ENCODE assay signal across 32 cellular contexts in genomic region chr3:37138816-37139215, GRCh38. TPM values are rescaled to one million over a fixed set of nuclear protein-coding genes. Genes with fewer than 3 reads are reported as not detected.
A peak's percentile ranks its signal among the peaks of the same experiment; 100 is the strongest.
DNase-seq lines count a peak whose midpoint lies in the region; ATAC-seq, FAIRE-seq and TF ChIP-seq lines count a peak whose summit lies in the region.
"Had no signal": no experiment of that assay in that cellular context is flagged by ENCODE, and none has a peak within 500 bp of the region (broad histone marks: within the 10 kb centered on the region; RNA-seq: fewer than 3 reads in every experiment).

No MANE protein-coding gene starts in this region.

- no peak overlapping the region for H3K27ac Mint-ChIP-seq in Caco-2 (ENCODE audit: unreplicated experiment)
- H3K27ac Mint-ChIP-seq: activated CD8-positive, alpha-beta T cell treated with anti-CD3 and anti-CD28 coated beads for 36 hours; activated naive CD4-positive, alpha-beta T cell treated with anti-CD3 and anti-CD28 coated beads, Interleukin-2, amount 50 U/mL, for 24 hours; activated T-helper 17 cell treated with anti-CD3 and anti-CD28 coated beads, Interleukin-2, amount 50 U/mL, for 72 hours; CD4-positive, alpha-beta T cell; IgD-negative memory B cell; neural progenitor cell had no signal

- TF ChIP-seq POLR2A in K562 (conservative IDR thresholded peaks at IDR 0.05): no peak

- TF ChIP-seq EP300 in K562 (IDR thresholded peaks at IDR 0.05; ENCODE audit: low read length): no peak

- TF ChIP-seq RAD21 in K562 (CRISPR knock-in tag; conservative IDR thresholded peaks at IDR 0.05 in 1 of 2, IDR thresholded peaks at IDR 0.05 in 1 of 2): no peak

- DNase-seq in Right ventricle myocardium superior (no peak), Right ventricle myocardium inferior (ENCODE audit: missing footprints) (no peak), K562 (ENCODE audit: extremely low read depth in 1 of 4, low spot score in 3 of 4) (no peak), left kidney (ENCODE audit: low read depth, low spot score) (peak; percentile 28), caudate nucleus (lab: John Stamatoyannopoulos, UW) (no peak), Caco-2 (no peak), LoVo (ENCODE audit: low spot score) (no peak), NCI-H2227 (lab: John Stamatoyannopoulos, UW; ENCODE audit: unreplicated experiment) (no peak)
- DNase-seq: activated CD4-positive, alpha-beta T cell treated with anti-CD3 and anti-CD28 coated beads for 1 hour; activated CD8-positive, alpha-beta T cell treated with anti-CD3 and anti-CD28 coated beads for 36 hours; amygdala; CD4-positive, alpha-beta T cell; effector memory CD4-positive, alpha-beta T cell; hippocampal formation; NCI-H1105 treated with DMSO at 0.1 percent for 48 hours; NCI-H1930; NCI-H345; posterior cingulate gyrus; stimulated activated naive CD4-positive, alpha-beta T cell; T-helper 2 cell had no signal

- H3K4me1 Mint-ChIP-seq in Caco-2 (ENCODE audit: low read depth, unreplicated experiment): no peaks in the 10 kb centered on the region
- H3K4me1 Mint-ChIP-seq: neural progenitor cell had no signal

- no peaks in the 10 kb centered on the region for H3K27me3 Mint-ChIP-seq in Caco-2 (ENCODE audit: insufficient read depth, unreplicated experiment)
- H3K27me3 Mint-ChIP-seq: activated CD8-positive, alpha-beta T cell treated with anti-CD3 and anti-CD28 coated beads for 36 hours; activated naive CD4-positive, alpha-beta T cell treated with anti-CD3 and anti-CD28 coated beads, Interleukin-2, amount 50 U/mL, for 24 hours; activated T-helper 17 cell treated with anti-CD3 and anti-CD28 coated beads, Interleukin-2, amount 50 U/mL, for 72 hours; CD4-positive, alpha-beta T cell; IgD-negative memory B cell had no signal

- H3K9me1 ChIP-seq in K562 (ENCODE audit: control insufficient read depth, insufficient read depth, low read length): no peaks in the 10 kb centered on the region

- ATAC-seq in Right ventricle myocardium superior (ENCODE audit: poor library complexity): peak; percentile 28
- no peak for ATAC-seq in Right ventricle myocardium inferior
- peak; percentile 64 for ATAC-seq in K562
- ATAC-seq: SK-N-SH treated with all-trans-retinoic acid at 6 μM for 48 hours had no signal

- FAIRE-seq in K562 (lab: Jason Lieb, UNC): no peak
- FAIRE-seq: frontal cortex, GM12891 had no signal

- 0% methylated on average over 2 of the region's 2 CpGs for WGBS in K562 (ENCODE audit: insufficient coverage, low coverage, missing lambda C conversion rate)

- 0 out of 3 replicates have a peak, but pooled peaks cover 4% of the 10 kb centered on the region for H3K79me2 ChIP-seq in K562 (ENCODE audit: control insufficient read depth, insufficient read depth, low read length)

- peaks cover 11% of the 10 kb centered on the region for H3K36me3 Mint-ChIP-seq in Caco-2 (ENCODE audit: insufficient read depth, unreplicated experiment)

- in situ Hi-C loops in K562 (cut with MboI): no loop called here

- intact Hi-C loops in Right ventricle myocardium superior (cut with DNase I) (no loop called here), Right ventricle myocardium inferior (cut with DNase I) (no loop called here), K562 (cut with micrococcal nuclease) (no loop called here), Caco-2 (cut with micrococcal nuclease; ENCODE audit: unreplicated experiment) (no loop called here)

- H4K20me1 ChIP-seq in K562 (replicated peaks; ENCODE audit: control insufficient read depth, insufficient read depth, low read length): no peaks in the 10 kb centered on the region; the same call in 1 of the 2 replicates

- H3K27ac ChIP-seq in K562 (ENCODE audit: extremely low read depth, low read depth, low read length): no peak overlapping the region
- H3K27ac ChIP-seq in caudate nucleus (ENCODE audit: low read depth, low read length): no peak overlapping the region
- H3K27ac ChIP-seq: breast epithelium, coronary artery, neural progenitor cell, RWPE1, suprapubic skin had no signal

- no peak overlapping the region for H3K9ac ChIP-seq in K562 (ENCODE audit: insufficient read depth in 1 of 2, low read depth in 2 of 2, low read length in 2 of 2)
- H3K9ac ChIP-seq: neural progenitor cell had no signal

- H3K4me3 ChIP-seq in K562: no peak overlapping the region
- no peak overlapping the region for H3K4me3 ChIP-seq in Caco-2 (ENCODE audit: low read depth, low read length)
- H3K4me3 ChIP-seq: breast epithelium, coronary artery, lung, neural progenitor cell, suprapubic skin had no signal

- peaks cover 0 to 14% of the 10 kb centered on the region in 2 experiments; a peak in 3 of 5 replicates for H3K4me1 ChIP-seq in K562 (replicated peaks in 1 of 2; ENCODE audit: control insufficient read depth in 2 of 2, insufficient read depth in 2 of 2, low read length in 2 of 2)
- peaks cover 17% of the 10 kb centered on the region for H3K4me1 ChIP-seq in Caco-2
- H3K4me1 ChIP-seq: breast epithelium, neural progenitor cell had no signal

- H3K9me3 Mint-ChIP-seq in Caco-2 (ENCODE audit: unreplicated experiment): no peaks in the 10 kb centered on the region
- H3K9me3 Mint-ChIP-seq: activated CD8-positive, alpha-beta T cell treated with anti-CD3 and anti-CD28 coated beads for 36 hours; activated naive CD4-positive, alpha-beta T cell treated with anti-CD3 and anti-CD28 coated beads, Interleukin-2, amount 50 U/mL, for 24 hours; activated T-helper 17 cell treated with anti-CD3 and anti-CD28 coated beads, Interleukin-2, amount 50 U/mL, for 72 hours; CD4-positive, alpha-beta T cell; IgD-negative memory B cell; neural progenitor cell had no signal

- H3K9me3 ChIP-seq in K562 (replicated peaks; ENCODE audit: control insufficient read depth, insufficient read depth, low read depth, low read length) (no peaks in the 10 kb centered on the region), Caco-2 (no peaks in the 10 kb centered on the region)
- H3K9me3 ChIP-seq: breast epithelium, suprapubic skin had no signal

- no peak overlapping the region; the same call in 1 of the 2 replicates for H3K4me2 ChIP-seq in K562 (ENCODE audit: insufficient read depth, low read length)
- H3K4me2 ChIP-seq: neural progenitor cell had no signal

- H3K27me3 ChIP-seq in K562 (ENCODE audit: control insufficient read depth in 2 of 2, insufficient read depth in 2 of 2, low read length in 2 of 2) (no peaks in the 10 kb centered on the region), Caco-2 (replicated peaks; ENCODE audit: control insufficient read depth, insufficient read depth, low read length) (no peaks in the 10 kb centered on the region)
- H3K27me3 ChIP-seq: breast epithelium, neural progenitor cell, suprapubic skin had no signal

- no TSS peak for BruUV-seq in K562 (replicated peaks; lab: Mats Ljungman, UMichigan)
- BruUV-seq in Caco-2 (replicated peaks; lab: Mats Ljungman, UMichigan): no TSS peak

- CTCF ChIA-PET in K562 (lab: Yijun Ruan, JAX; ENCODE audit: low intra/inter-chr PET ratio) (no interaction called here), Caco-2 (lab: Charles Lee) (no interaction called here)

- no peak overlapping the region for H2AFZ ChIP-seq in K562 (ENCODE audit: low read depth, low read length)
- H2AFZ ChIP-seq: neural progenitor cell had no signal

- no peak for TF ChIP-seq CTCF in K562 (IDR thresholded peaks at IDR 0.05 in 2 of 3, conservative IDR thresholded peaks at IDR 0.05 in 1 of 3; ENCODE audit: insufficient read depth in 2 of 3, low read depth in 1 of 3, low read length in 3 of 3)
- no peak for TF ChIP-seq CTCF in Caco-2 (IDR thresholded peaks at IDR 0.05; ENCODE audit: insufficient read depth in 1 of 2, low read depth in 1 of 2, low read length in 1 of 2, severe bottlenecking in 1 of 2, unreplicated experiment in 1 of 2)

- POLR2A ChIA-PET in K562 (lab: Yijun Ruan, JAX): interaction anchor here (0.6 kb wide), 2 partner anchors 9 to 15 kb away, joined by 3 to 4 read pairs; no protein-coding TSS in a partner anchor
- POLR2A ChIA-PET in Caco-2 (lab: Charles Lee): no interaction called here

- no peak overlapping the region for H3K4me3 Mint-ChIP-seq in Caco-2 (ENCODE audit: unreplicated experiment)
- H3K4me3 Mint-ChIP-seq: activated CD8-positive, alpha-beta T cell treated with anti-CD3 and anti-CD28 coated beads for 36 hours; activated naive CD4-positive, alpha-beta T cell treated with anti-CD3 and anti-CD28 coated beads, Interleukin-2, amount 50 U/mL, for 24 hours; activated T-helper 17 cell treated with anti-CD3 and anti-CD28 coated beads, Interleukin-2, amount 50 U/mL, for 72 hours; CD4-positive, alpha-beta T cell; IgD-negative memory B cell; neural progenitor cell had no signal

- peaks cover 11% of the 10 kb centered on the region for H3K36me3 ChIP-seq in K562 (ENCODE audit: control insufficient read depth, insufficient read depth, low read length)
- H3K36me3 ChIP-seq in Caco-2 (ENCODE audit: control insufficient read depth, insufficient read depth, low read length): no peaks in the 10 kb centered on the region; the same call in 1 of the 2 replicates
- H3K36me3 ChIP-seq: breast epithelium, neural progenitor cell had no signal

TF ChIP-seq in K562, 482 proteins besides CTCF, POLR2A, EP300 and RAD21 (continues in another document):
- peak; percentile 49 for TF ChIP-seq CBFA2T3 (IDR thresholded peaks at IDR 0.05)
- no peak for TF ChIP-seq SNAPC5 (CRISPR knock-in tag; IDR thresholded peaks at IDR 0.05)

RNA-seq across cellular contexts. Expression of gene LRRFIP2, which starts 35.6 kb away (rescaled TPM):
- total RNA-seq in Right ventricle myocardium superior (150 TPM), Right ventricle myocardium inferior (146 TPM), K562 (2014; rRNA removed) (44.9 and 53.9 TPM in 2 replicates), K562 (2014; rRNA removed; fragmentation: Illumina TruSeq; extraction: Trizol) (46.2 and 55.4 TPM in 2 replicates), K562 (2015; rRNA removed; fragmentation: Illumina TruSeq; extraction: Trizol) (46.0 and 49.4 TPM in 2 replicates), K562 (2021) (41.6 and 46.6 TPM in 2 replicates), Caco-2 (2022) (37.8 and 47.1 TPM in 2 replicates)
- 55.1 and 138 TPM in 2 replicates for total RNA-seq in K562 (2011; cell fraction: chromatin; rRNA removed; ENCODE audit: low replicate concordance)
- 36.5 and 52.5 TPM in 2 replicates for total RNA-seq in K562 (2011; cell fraction: nucleolus; rRNA removed)
- total RNA-seq in K562 (2011; cell fraction: nucleoplasm; rRNA removed): 96.8 and 146 TPM in 2 replicates
- polyA plus RNA-seq in K562 (2011; rRNA removed) (24.4 and 37.0 TPM in 2 replicates), K562 (2014; fragmentation: Illumina TruSeq; extraction: Trizol) (38.4 and 42.7 TPM in 2 replicates), K562 (2014; fragmentation: Nextera tagmentation; extraction: Ambion mirVana) (10 to 100 TPM in 1 of 2 experiments, 1 to 10 TPM in 1; 9.9 to 11.2 TPM), K562 (2014; rRNA removed) (40.7 and 46.6 TPM in 2 replicates)
- 13.0 and 14.1 TPM in 2 replicates for polyA plus RNA-seq in K562 (2011; cell fraction: cytosol; rRNA removed)
- polyA plus RNA-seq in K562 (2011; cell fraction: nucleus; rRNA removed): 26.0 and 26.4 TPM in 2 replicates
- polyA plus RNA-seq in K562 (2012): 31.2 and 44.6 TPM in 2 replicates
- 50.0 and 53.0 TPM in 2 replicates for polyA minus RNA-seq in K562 (2011; rRNA and poly(A)+ RNA removed)
- polyA minus RNA-seq in K562 (2011; cell fraction: cytosol; rRNA and poly(A)+ RNA removed): 15.2 and 17.1 TPM in 2 replicates
- 58.3 and 84.4 TPM in 2 replicates for polyA minus RNA-seq in K562 (2011; cell fraction: nucleus; rRNA and poly(A)+ RNA removed)
